In genomic region chr4:76533314-76533713, GRCh38 we compare ENCODE assay signal across 15 cellular contexts.
"Had no signal": no experiment of that assay in that cellular context is flagged by ENCODE, and none has a peak within 500 bp of the region (broad histone marks: within the 10 kb centered on the region; RNA-seq: fewer than 3 reads in every experiment).

No MANE protein-coding gene starts in this region.

- H3K4me3 ChIP-seq: gastroesophageal sphincter, psoas muscle, right lobe of liver had no signal

- H3K27me3 ChIP-seq: brain microvascular endothelial cell, gastroesophageal sphincter, right lobe of liver had no signal

- ATAC-seq: activated CD8-positive, alpha-beta T cell treated with anti-CD3 and anti-CD28 coated beads for 36 hours; activated T-helper 17 cell treated with anti-CD3 and anti-CD28 coated beads, Interleukin-2, amount 50 U/mL, for 72 hours; gastroesophageal sphincter; right lobe of liver; stimulated activated effector memory CD8-positive, alpha-beta T cell treated with anti-CD3 and anti-CD28 coated beads, Interleukin-12 subunit alpha, Interleukin-12 subunit beta, amount 100 ng/mL, for 72 hours had no signal

- FAIRE-seq: endometrium had no signal

- H3K4me1 ChIP-seq: psoas muscle had no signal

- H3K36me3 ChIP-seq: brain microvascular endothelial cell, gastroesophageal sphincter, right lobe of liver had no signal

- H3K9me3 ChIP-seq: gastroesophageal sphincter, psoas muscle, right lobe of liver had no signal

- H3K27ac ChIP-seq: brain microvascular endothelial cell, gastroesophageal sphincter, psoas muscle, right lobe of liver had no signal

- DNase-seq: activated CD4-positive, alpha-beta T cell treated with anti-CD3 and anti-CD28 coated beads, Interleukin-2, amount 10 ng/mL, durations not matched to agents 24 days and 14 days; activated CD8-positive, alpha-beta T cell treated with anti-CD3 and anti-CD28 coated beads for 36 hours; activated naive CD4-positive, alpha-beta T cell treated with anti-CD3 and anti-CD28 coated beads for 36 hours; activated T-cell treated with anti-CD3 and anti-CD28 coated beads, Interleukin-2, amount 50 U/mL, for 1 hour; brain microvascular endothelial cell; cortex of kidney; erythroblast; naive B cell; psoas muscle; right lobe of liver; stimulated activated CD4-positive, alpha-beta T cell treated with anti-CD3 and anti-CD28 coated beads, Interleukin-4, amount 100 ng/mL, for 24 hours had no signal
